1 cellular context compared by ENCODE assay signal in genomic region chr10:51010977-51011376, GRCh38.
A peak's percentile ranks its signal among the peaks of the same experiment; 100 is the strongest.
TF ChIP-seq lines count a peak whose summit lies in the region.

No MANE protein-coding gene starts in this region.

TF ChIP-seq in K562, 482 proteins besides CTCF, POLR2A, EP300 and RAD21 (continued from another document):
- TF ChIP-seq, protein P1, sequence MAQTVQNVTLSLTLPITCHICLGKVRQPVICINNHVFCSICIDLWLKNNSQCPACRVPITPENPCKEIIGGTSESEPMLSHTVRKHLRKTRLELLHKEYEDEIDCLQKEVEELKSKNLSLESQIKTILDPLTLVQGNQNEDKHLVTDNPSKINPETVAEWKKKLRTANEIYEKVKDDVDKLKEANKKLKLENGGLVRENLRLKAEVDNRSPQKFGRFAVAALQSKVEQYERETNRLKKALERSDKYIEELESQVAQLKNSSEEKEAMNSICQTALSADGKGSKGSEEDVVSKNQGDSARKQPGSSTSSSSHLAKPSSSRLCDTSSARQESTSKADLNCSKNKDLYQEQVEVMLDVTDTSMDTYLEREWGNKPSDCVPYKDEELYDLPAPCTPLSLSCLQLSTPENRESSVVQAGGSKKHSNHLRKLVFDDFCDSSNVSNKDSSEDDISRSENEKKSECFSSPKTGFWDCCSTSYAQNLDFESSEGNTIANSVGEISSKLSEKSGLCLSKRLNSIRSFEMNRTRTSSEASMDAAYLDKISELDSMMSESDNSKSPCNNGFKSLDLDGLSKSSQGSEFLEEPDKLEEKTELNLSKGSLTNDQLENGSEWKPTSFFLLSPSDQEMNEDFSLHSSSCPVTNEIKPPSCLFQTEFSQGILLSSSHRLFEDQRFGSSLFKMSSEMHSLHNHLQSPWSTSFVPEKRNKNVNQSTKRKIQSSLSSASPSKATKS (CRISPR knock-in tag; IDR thresholded peaks at IDR 0.05), result no peak
- TF ChIP-seq ZBTB7A (IDR thresholded peaks at IDR 0.05; ENCODE audit: borderline replicate concordance, control insufficient read depth, low read depth, low read length), result no peak
- TF ChIP-seq SMC3 (conservative IDR thresholded peaks at IDR 0.05; ENCODE audit: insufficient read depth, low read depth, low read length), result 0 out of 2 replicates have a peak, but pooled peaks have one; percentile 28
- TF ChIP-seq KLF16 (IDR thresholded peaks at IDR 0.05), result 0 out of 2 replicates have a peak, but pooled peaks have one; percentile 25
- TF ChIP-seq MCM2 (IDR thresholded peaks at IDR 0.05; ENCODE audit: low read depth), result no peak
- TF ChIP-seq NCOA4 (IDR thresholded peaks at IDR 0.05; ENCODE audit: partially characterized antibody), result no peak
- TF ChIP-seq GABPB1 (CRISPR knock-in tag; IDR thresholded peaks at IDR 0.05), result no peak
- no peak for TF ChIP-seq ZEB2 (IDR thresholded peaks at IDR 0.05)
- no peak for TF ChIP-seq CUX1 (CRISPR knock-in tag; IDR thresholded peaks at IDR 0.05)
- TF ChIP-seq ZBTB17 (CRISPR knock-in tag; IDR thresholded peaks at IDR 0.05), result no peak
- TF ChIP-seq ZNF12 (CRISPR knock-in tag; IDR thresholded peaks at IDR 0.05), result no peak
TF ChIP-seq in K562: peak in this region for 2.
